Comparison of ENCODE assay signal across 1 cellular context in the genomic region with DNA sequence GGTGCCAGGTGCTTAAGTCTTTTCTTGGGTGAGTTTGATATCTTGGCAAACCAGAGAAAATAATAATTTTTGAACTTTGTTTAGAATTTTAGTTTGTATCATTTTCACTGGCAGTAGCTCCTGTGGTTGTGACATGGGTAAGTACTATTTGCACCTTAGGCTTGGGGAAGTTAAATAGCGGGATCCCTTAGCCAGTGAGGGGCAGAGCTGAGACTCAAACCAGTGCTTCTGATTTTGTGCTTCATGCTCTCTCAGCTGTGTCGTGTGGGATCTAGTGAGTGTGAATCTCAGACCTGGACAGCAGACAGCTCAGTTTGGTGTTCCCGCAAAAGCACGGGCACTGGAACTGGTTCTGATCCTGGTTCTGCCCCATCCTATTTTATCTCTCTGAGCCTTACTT.
TF ChIP-seq lines count a peak whose summit lies in the region.

No MANE protein-coding gene starts in this region.

TF ChIP-seq in GM23338, 12 proteins besides CTCF, POLR2A, EP300 and RAD21:
- TF ChIP-seq CREB1 (CRISPR knock-in tag; IDR thresholded peaks at IDR 0.05; ENCODE audit: low read depth): no peak
- TF ChIP-seq ZNF114 (CRISPR knock-in tag; IDR thresholded peaks at IDR 0.05): no peak
- TF ChIP-seq ZNF331 (CRISPR knock-in tag; IDR thresholded peaks at IDR 0.05; ENCODE audit: low read depth): no peak
- TF ChIP-seq, protein P1, sequence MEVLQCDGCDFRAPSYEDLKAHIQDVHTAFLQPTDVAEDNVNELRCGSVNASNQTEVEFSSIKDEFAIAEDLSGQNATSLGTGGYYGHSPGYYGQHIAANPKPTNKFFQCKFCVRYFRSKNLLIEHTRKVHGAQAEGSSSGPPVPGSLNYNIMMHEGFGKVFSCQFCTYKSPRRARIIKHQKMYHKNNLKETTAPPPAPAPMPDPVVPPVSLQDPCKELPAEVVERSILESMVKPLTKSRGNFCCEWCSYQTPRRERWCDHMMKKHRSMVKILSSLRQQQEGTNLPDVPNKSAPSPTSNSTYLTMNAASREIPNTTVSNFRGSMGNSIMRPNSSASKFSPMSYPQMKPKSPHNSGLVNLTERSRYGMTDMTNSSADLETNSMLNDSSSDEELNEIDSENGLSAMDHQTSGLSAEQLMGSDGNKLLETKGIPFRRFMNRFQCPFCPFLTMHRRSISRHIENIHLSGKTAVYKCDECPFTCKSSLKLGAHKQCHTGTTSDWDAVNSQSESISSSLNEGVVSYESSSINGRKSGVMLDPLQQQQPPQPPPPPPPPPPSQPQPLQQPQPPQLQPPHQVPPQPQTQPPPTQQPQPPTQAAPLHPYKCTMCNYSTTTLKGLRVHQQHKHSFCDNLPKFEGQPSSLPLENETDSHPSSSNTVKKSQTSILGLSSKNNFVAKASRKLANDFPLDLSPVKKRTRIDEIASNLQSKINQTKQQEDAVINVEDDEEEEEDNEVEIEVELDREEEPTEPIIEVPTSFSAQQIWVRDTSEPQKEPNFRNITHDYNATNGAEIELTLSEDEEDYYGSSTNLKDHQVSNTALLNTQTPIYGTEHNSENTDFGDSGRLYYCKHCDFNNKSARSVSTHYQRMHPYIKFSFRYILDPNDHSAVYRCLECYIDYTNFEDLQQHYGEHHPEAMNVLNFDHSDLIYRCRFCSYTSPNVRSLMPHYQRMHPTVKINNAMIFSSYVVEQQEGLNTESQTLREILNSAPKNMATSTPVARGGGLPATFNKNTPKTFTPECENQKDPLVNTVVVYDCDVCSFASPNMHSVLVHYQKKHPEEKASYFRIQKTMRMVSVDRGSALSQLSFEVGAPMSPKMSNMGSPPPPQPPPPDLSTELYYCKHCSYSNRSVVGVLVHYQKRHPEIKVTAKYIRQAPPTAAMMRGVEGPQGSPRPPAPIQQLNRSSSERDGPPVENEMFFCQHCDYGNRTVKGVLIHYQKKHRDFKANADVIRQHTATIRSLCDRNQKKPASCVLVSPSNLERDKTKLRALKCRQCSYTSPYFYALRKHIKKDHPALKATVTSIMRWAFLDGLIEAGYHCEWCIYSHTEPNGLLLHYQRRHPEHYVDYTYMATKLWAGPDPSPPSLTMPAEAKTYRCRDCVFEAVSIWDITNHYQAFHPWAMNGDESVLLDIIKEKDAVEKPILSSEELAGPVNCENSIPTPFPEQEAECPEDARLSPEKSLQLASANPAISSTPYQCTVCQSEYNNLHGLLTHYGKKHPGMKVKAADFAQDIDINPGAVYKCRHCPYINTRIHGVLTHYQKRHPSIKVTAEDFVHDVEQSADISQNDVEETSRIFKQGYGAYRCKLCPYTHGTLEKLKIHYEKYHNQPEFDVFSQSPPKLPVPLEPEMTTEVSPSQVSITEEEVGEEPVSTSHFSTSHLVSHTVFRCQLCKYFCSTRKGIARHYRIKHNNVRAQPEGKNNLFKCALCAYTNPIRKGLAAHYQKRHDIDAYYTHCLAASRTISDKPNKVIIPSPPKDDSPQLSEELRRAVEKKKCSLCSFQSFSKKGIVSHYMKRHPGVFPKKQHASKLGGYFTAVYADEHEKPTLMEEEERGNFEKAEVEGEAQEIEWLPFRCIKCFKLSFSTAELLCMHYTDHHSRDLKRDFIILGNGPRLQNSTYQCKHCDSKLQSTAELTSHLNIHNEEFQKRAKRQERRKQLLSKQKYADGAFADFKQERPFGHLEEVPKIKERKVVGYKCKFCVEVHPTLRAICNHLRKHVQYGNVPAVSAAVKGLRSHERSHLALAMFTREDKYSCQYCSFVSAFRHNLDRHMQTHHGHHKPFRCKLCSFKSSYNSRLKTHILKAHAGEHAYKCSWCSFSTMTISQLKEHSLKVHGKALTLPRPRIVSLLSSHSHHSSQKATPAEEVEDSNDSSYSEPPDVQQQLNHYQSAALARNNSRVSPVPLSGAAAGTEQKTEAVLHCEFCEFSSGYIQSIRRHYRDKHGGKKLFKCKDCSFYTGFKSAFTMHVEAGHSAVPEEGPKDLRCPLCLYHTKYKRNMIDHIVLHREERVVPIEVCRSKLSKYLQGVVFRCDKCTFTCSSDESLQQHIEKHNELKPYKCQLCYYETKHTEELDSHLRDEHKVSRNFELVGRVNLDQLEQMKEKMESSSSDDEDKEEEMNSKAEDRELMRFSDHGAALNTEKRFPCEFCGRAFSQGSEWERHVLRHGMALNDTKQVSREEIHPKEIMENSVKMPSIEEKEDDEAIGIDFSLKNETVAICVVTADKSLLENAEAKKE (CRISPR knock-in tag; IDR thresholded peaks at IDR 0.05): no peak
- TF ChIP-seq JUNB (IDR thresholded peaks at IDR 0.05; ENCODE audit: unreplicated experiment): no peak
- TF ChIP-seq, protein P2, sequence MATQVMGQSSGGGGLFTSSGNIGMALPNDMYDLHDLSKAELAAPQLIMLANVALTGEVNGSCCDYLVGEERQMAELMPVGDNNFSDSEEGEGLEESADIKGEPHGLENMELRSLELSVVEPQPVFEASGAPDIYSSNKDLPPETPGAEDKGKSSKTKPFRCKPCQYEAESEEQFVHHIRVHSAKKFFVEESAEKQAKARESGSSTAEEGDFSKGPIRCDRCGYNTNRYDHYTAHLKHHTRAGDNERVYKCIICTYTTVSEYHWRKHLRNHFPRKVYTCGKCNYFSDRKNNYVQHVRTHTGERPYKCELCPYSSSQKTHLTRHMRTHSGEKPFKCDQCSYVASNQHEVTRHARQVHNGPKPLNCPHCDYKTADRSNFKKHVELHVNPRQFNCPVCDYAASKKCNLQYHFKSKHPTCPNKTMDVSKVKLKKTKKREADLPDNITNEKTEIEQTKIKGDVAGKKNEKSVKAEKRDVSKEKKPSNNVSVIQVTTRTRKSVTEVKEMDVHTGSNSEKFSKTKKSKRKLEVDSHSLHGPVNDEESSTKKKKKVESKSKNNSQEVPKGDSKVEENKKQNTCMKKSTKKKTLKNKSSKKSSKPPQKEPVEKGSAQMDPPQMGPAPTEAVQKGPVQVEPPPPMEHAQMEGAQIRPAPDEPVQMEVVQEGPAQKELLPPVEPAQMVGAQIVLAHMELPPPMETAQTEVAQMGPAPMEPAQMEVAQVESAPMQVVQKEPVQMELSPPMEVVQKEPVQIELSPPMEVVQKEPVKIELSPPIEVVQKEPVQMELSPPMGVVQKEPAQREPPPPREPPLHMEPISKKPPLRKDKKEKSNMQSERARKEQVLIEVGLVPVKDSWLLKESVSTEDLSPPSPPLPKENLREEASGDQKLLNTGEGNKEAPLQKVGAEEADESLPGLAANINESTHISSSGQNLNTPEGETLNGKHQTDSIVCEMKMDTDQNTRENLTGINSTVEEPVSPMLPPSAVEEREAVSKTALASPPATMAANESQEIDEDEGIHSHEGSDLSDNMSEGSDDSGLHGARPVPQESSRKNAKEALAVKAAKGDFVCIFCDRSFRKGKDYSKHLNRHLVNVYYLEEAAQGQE (IDR thresholded peaks at IDR 0.05; ENCODE audit: unreplicated experiment): no peak
- TF ChIP-seq NANOG (IDR thresholded peaks at IDR 0.05; ENCODE audit: borderline replicate concordance): no peak
- TF ChIP-seq POLR2AphosphoS5 (IDR thresholded peaks at IDR 0.05; ENCODE audit: low read depth): no peak
- TF ChIP-seq STAT1 (IDR thresholded peaks at IDR 0.05; ENCODE audit: unreplicated experiment): no peak
- no peak for TF ChIP-seq EZH2 (IDR thresholded peaks at IDR 0.05; ENCODE audit: low read depth, unreplicated experiment)
- TF ChIP-seq EZH2phosphoT487 (IDR thresholded peaks at IDR 0.05; ENCODE audit: unreplicated experiment): no peak
- TF ChIP-seq, protein P3, sequence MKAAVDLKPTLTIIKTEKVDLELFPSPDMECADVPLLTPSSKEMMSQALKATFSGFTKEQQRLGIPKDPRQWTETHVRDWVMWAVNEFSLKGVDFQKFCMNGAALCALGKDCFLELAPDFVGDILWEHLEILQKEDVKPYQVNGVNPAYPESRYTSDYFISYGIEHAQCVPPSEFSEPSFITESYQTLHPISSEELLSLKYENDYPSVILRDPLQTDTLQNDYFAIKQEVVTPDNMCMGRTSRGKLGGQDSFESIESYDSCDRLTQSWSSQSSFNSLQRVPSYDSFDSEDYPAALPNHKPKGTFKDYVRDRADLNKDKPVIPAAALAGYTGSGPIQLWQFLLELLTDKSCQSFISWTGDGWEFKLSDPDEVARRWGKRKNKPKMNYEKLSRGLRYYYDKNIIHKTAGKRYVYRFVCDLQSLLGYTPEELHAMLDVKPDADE (IDR thresholded peaks at IDR 0.05): no peak
